In the genomic region with DNA sequence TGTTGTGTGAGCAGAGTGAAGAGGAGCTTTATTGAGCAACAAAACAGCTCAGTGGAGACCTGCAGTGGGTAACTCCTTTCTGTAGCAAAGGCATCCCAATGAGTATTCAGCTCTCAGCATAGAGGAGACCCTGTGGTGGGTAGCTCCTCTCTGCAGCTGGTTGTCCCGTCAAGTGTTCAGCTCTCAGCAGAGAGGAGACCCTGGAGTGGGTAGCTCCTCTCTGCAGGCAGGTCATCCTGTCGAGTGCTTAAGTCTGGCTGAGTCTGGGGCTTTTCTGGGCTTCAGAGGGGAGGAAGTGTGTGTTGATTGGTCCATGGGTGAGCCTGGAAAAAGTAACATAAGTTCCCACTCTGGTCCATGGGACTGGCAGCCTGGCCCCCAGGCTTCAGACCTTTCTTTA, we compare ENCODE assay signal across 34 cellular contexts.
"Had no signal": no experiment of that assay in that cellular context is flagged by ENCODE, and none has a peak within 500 bp of the region (broad histone marks: within the 10 kb centered on the region; RNA-seq: fewer than 3 reads in every experiment).

No MANE protein-coding gene starts in this region.

- H3K27me3 ChIP-seq: MG63 had no signal

- H3K9me3 ChIP-seq: MG63 had no signal

- H3K36me3 ChIP-seq: MG63 had no signal

- H3K4me3 ChIP-seq: MG63 had no signal

- DNase-seq: Karpas-422, Kasumi-1, MG63, MM.1S, MV-4-11, NCI-H1048, NCI-H1092, NCI-H1092 treated with DMSO at 0.1 percent for 48 hours, NCI-H1105, NCI-H1105 treated with DMSO at 0.1 percent for 48 hours, NCI-H1417, NCI-H1417 treated with DMSO at 0.1 percent for 48 hours, NCI-H1436, NCI-H1436 treated with DMSO at 0.1 percent for 48 hours, NCI-H146, NCI-H1694, NCI-H1694 treated with DMSO at 0.1 percent for 48 hours, NCI-H187, NCI-H187 treated with DMSO at 0.1 percent for 48 hours, NCI-H1930, NCI-H2029, NCI-H2029 treated with DMSO at 0.1 percent for 48 hours, NCI-H2081, NCI-H2081 treated with DMSO at 0.1 percent for 48 hours, NCI-H2107, NCI-H2171, NCI-H2171 treated with DMSO at 0.1 percent for 48 hours, NCI-H2227 treated with DMSO at 0.1 percent for 48 hours, NCI-H226, NCI-H345, NCI-H446, NCI-H446 treated with DMSO at 0.1 percent for 48 hours, NCI-H510A, NCI-H510A treated with DMSO at 0.1 percent for 48 hours had no signal
